ENCODE assay signal across 8 cellular contexts in genomic region chr2:52810460-52810859, GRCh38.
DNase-seq lines count a peak whose midpoint lies in the region; ATAC-seq and TF ChIP-seq lines count a peak whose summit lies in the region.
"Had no signal": no experiment of that assay in that cellular context is flagged by ENCODE, and none has a peak within 500 bp of the region (broad histone marks: within the 10 kb centered on the region; RNA-seq: fewer than 3 reads in every experiment).

No MANE protein-coding gene starts in this region.

- no peaks in the 10 kb centered on the region for H3K4me1 ChIP-seq in osteoblast (ENCODE audit: insufficient read depth, low read length)

- peak; percentile 31 for DNase-seq in LoVo (ENCODE audit: low spot score)
- no peak for DNase-seq in effector memory CD8-positive, alpha-beta T cell
- peak; percentile 35 for DNase-seq in osteoblast (ENCODE audit: insufficient read length, low spot score, missing footprints)
- no peak for DNase-seq in nucleus accumbens (lab: John Stamatoyannopoulos, UW)
- no peak for DNase-seq in activated naive CD8-positive, alpha-beta T cell treated with anti-CD3 and anti-CD28 coated beads for 36 hours
- no peak for DNase-seq in NCI-H2196 (lab: John Stamatoyannopoulos, UW; ENCODE audit: unreplicated experiment)
- DNase-seq: activated naive CD4-positive, alpha-beta T cell treated with anti-CD3 and anti-CD28 coated beads for 36 hours had no signal

- H3K9me3 ChIP-seq in osteoblast (ENCODE audit: low read depth, low read length): no peaks in the 10 kb centered on the region

- TF ChIP-seq CTCF in osteoblast (IDR thresholded peaks at IDR 0.05; ENCODE audit: extremely low read depth, low read depth, low read length): peak; percentile 25

- peak; percentile 56 for ATAC-seq in GM18868 (IDR thresholded peaks at IDR 0.05; ENCODE audit: unreplicated experiment)
- ATAC-seq in effector memory CD8-positive, alpha-beta T cell (replicated peaks): peak; percentile 47

- H3K36me3 ChIP-seq in osteoblast (ENCODE audit: insufficient read depth, low read length): no peaks in the 10 kb centered on the region

- no peak overlapping the region for H3K4me3 Mint-ChIP-seq in effector memory CD8-positive, alpha-beta T cell
- no peak overlapping the region for H3K4me3 Mint-ChIP-seq in activated naive CD8-positive, alpha-beta T cell treated with anti-CD3 and anti-CD28 coated beads for 36 hours
- H3K4me3 Mint-ChIP-seq: activated naive CD4-positive, alpha-beta T cell treated with anti-CD3 and anti-CD28 coated beads for 36 hours had no signal

- H4K20me1 ChIP-seq in osteoblast (ENCODE audit: insufficient read depth, low read length): no peaks in the 10 kb centered on the region

- no peaks in the 10 kb centered on the region for H3K27me3 ChIP-seq in osteoblast (ENCODE audit: insufficient read depth, low read length)

- no peaks in the 10 kb centered on the region for H3K27me3 Mint-ChIP-seq in effector memory CD8-positive, alpha-beta T cell
- H3K27me3 Mint-ChIP-seq in activated naive CD8-positive, alpha-beta T cell treated with anti-CD3 and anti-CD28 coated beads for 36 hours: no peaks in the 10 kb centered on the region

- H3K4me1 Mint-ChIP-seq in effector memory CD8-positive, alpha-beta T cell (ENCODE audit: low read depth in 2 of 2): peaks cover 0 to 3% of the 10 kb centered on the region in 2 donors
- H3K4me1 Mint-ChIP-seq in activated naive CD8-positive, alpha-beta T cell treated with anti-CD3 and anti-CD28 coated beads for 36 hours: no peaks in the 10 kb centered on the region

- peaks cover 0 to 2% of the 10 kb centered on the region in 2 donors for H3K9me3 Mint-ChIP-seq in effector memory CD8-positive, alpha-beta T cell
- no peaks in the 10 kb centered on the region for H3K9me3 Mint-ChIP-seq in activated naive CD8-positive, alpha-beta T cell treated with anti-CD3 and anti-CD28 coated beads for 36 hours
- H3K9me3 Mint-ChIP-seq: activated naive CD4-positive, alpha-beta T cell treated with anti-CD3 and anti-CD28 coated beads for 36 hours had no signal

- H3K36me3 Mint-ChIP-seq in effector memory CD8-positive, alpha-beta T cell (ENCODE audit: insufficient read depth): no peaks in the 10 kb centered on the region
- no peaks in the 10 kb centered on the region for H3K36me3 Mint-ChIP-seq in activated naive CD8-positive, alpha-beta T cell treated with anti-CD3 and anti-CD28 coated beads for 36 hours

- no peak overlapping the region for H2AFZ ChIP-seq in osteoblast (ENCODE audit: low read length)

- H3K27ac ChIP-seq in osteoblast (ENCODE audit: low read depth, low read length): no peak overlapping the region

- no peaks in the 10 kb centered on the region for H3K79me2 ChIP-seq in osteoblast (ENCODE audit: insufficient read depth, low read length)

- H3K27ac Mint-ChIP-seq in effector memory CD8-positive, alpha-beta T cell: no peak overlapping the region
- no peak overlapping the region for H3K27ac Mint-ChIP-seq in activated naive CD8-positive, alpha-beta T cell treated with anti-CD3 and anti-CD28 coated beads for 36 hours
- H3K27ac Mint-ChIP-seq: activated naive CD4-positive, alpha-beta T cell treated with anti-CD3 and anti-CD28 coated beads for 36 hours had no signal

- no peak overlapping the region for H3K4me2 ChIP-seq in osteoblast (ENCODE audit: insufficient read depth, low read length)

- no peak overlapping the region for H3K4me3 ChIP-seq in osteoblast (ENCODE audit: insufficient read depth, low read length)

Comparison
In these comparisons a context has a peak if more than half of its experiments do, and no peak if none do; other contexts are left out.
1. DNase-seq: peak in LoVo (single experiment) and osteoblast (single experiment); none in effector memory CD8-positive, alpha-beta T cell (0 of 3), nucleus accumbens (0 of 56), activated naive CD8-positive, alpha-beta T cell treated with anti-CD3 and anti-CD28 coated beads for 36 hours (single experiment) and NCI-H2196 (single experiment).